ENCODE assay signal across 7 cellular contexts in genomic region chr1:120357046-120357445, GRCh38. TPM values are rescaled to one million over a fixed set of nuclear protein-coding genes. Genes with fewer than 3 reads are reported as not detected.
DNase-seq lines count a peak whose midpoint lies in the region; ATAC-seq and TF ChIP-seq lines count a peak whose summit lies in the region.
"Not testable (repeated sequence)": the region's sequence is repeated elsewhere in the genome, so short reads cannot be mapped to it uniquely, and the experiment has no call there.

No MANE protein-coding gene starts in this region.

- not testable (repeated sequence) for H3K4me3 ChIP-seq in epithelial cell of esophagus (ENCODE audit: low read length); mucosa of descending colon

- intact Hi-C loops in activated naive CD4-positive, alpha-beta T cell treated with anti-CD3 and anti-CD28 coated beads for 36 hours (cut with micrococcal nuclease); mucosa of descending colon (cut with DNase I, micrococcal nuclease): not testable (repeated sequence)

- not testable (repeated sequence) for H3K4me1 ChIP-seq in mucosa of descending colon (ENCODE audit: low read depth)

- not testable (repeated sequence) for H3K36me3 Mint-ChIP-seq in T-cell; activated CD8-positive, alpha-beta T cell treated with anti-CD3 and anti-CD28 coated beads, Interleukin-2, amount 10 ng/mL, durations not matched to agents 7 days and 5 days (ENCODE audit: low read depth); activated naive CD4-positive, alpha-beta T cell treated with anti-CD3 and anti-CD28 coated beads for 36 hours (ENCODE audit: low read depth)

- H3K4me1 Mint-ChIP-seq in T-cell = peaks cover 8 to 12% (median 10%) of the 10 kb centered on the region in 3 donors
- peaks cover 11% of the 10 kb centered on the region for H3K4me1 Mint-ChIP-seq in activated CD8-positive, alpha-beta T cell treated with anti-CD3 and anti-CD28 coated beads, Interleukin-2, amount 10 ng/mL, durations not matched to agents 7 days and 5 days (ENCODE audit: low read depth)
- H3K4me1 Mint-ChIP-seq in activated naive CD4-positive, alpha-beta T cell treated with anti-CD3 and anti-CD28 coated beads for 36 hours (ENCODE audit: low read depth) = not testable (repeated sequence)

- DNase-seq in HCEC 1CT (peak; percentile 11), T-cell (peak; percentile 33 to 81 (median 62)), epithelial cell of esophagus (ENCODE audit: low read depth) (peak; percentile 74), mucosa of descending colon (peak in 2 of 3 donors; percentile 17 to 51)
- DNase-seq in activated CD8-positive, alpha-beta T cell treated with anti-CD3 and anti-CD28 coated beads, Interleukin-2, amount 10 ng/mL, durations not matched to agents 7 days and 5 days = peak; percentile 81
- peak; percentile 87 for DNase-seq in activated naive CD4-positive, alpha-beta T cell treated with anti-CD3 and anti-CD28 coated beads for 36 hours
- peak; percentile 61 for DNase-seq in stimulated activated CD4-positive, alpha-beta T cell treated with anti-CD3 and anti-CD28 coated beads, Interleukin-4, amount 100 ng/mL, for 24 hours

- POLR2A ChIA-PET in T-cell (lab: Charles Lee); activated CD8-positive, alpha-beta T cell treated with anti-CD3 and anti-CD28 coated beads, Interleukin-2, amount 10 ng/mL, durations not matched to agents 7 days and 5 days (lab: Charles Lee): not testable (repeated sequence)

- not testable (repeated sequence) for H3K27me3 Mint-ChIP-seq in T-cell; activated CD8-positive, alpha-beta T cell treated with anti-CD3 and anti-CD28 coated beads, Interleukin-2, amount 10 ng/mL, durations not matched to agents 7 days and 5 days (ENCODE audit: low read depth); activated naive CD4-positive, alpha-beta T cell treated with anti-CD3 and anti-CD28 coated beads for 36 hours (ENCODE audit: low read depth)

- peak; percentile 66 to 88 (median 80) for ATAC-seq in T-cell (replicated peaks in 1 of 4)
- peak; percentile 56 for ATAC-seq in activated CD8-positive, alpha-beta T cell treated with anti-CD3 and anti-CD28 coated beads, Interleukin-2, amount 10 ng/mL, durations not matched to agents 7 days and 5 days
- peak; percentile 25 for ATAC-seq in mucosa of descending colon

- not testable (repeated sequence) for H3K36me3 ChIP-seq in mucosa of descending colon (ENCODE audit: low read depth)

- H3K9me3 Mint-ChIP-seq in T-cell; activated CD8-positive, alpha-beta T cell treated with anti-CD3 and anti-CD28 coated beads, Interleukin-2, amount 10 ng/mL, durations not matched to agents 7 days and 5 days (ENCODE audit: insufficient read depth); activated naive CD4-positive, alpha-beta T cell treated with anti-CD3 and anti-CD28 coated beads for 36 hours: not testable (repeated sequence)

- not testable (repeated sequence) for H3K9me3 ChIP-seq in mucosa of descending colon

- not testable (repeated sequence) for H3K4me3 Mint-ChIP-seq in T-cell; activated CD8-positive, alpha-beta T cell treated with anti-CD3 and anti-CD28 coated beads, Interleukin-2, amount 10 ng/mL, durations not matched to agents 7 days and 5 days; activated naive CD4-positive, alpha-beta T cell treated with anti-CD3 and anti-CD28 coated beads for 36 hours

- peak overlapping the region; percentile 61 to 74 for H3K27ac Mint-ChIP-seq in T-cell
- H3K27ac Mint-ChIP-seq in activated CD8-positive, alpha-beta T cell treated with anti-CD3 and anti-CD28 coated beads, Interleukin-2, amount 10 ng/mL, durations not matched to agents 7 days and 5 days; activated naive CD4-positive, alpha-beta T cell treated with anti-CD3 and anti-CD28 coated beads for 36 hours: not testable (repeated sequence)

- not testable (repeated sequence) for TF ChIP-seq CTCF in epithelial cell of esophagus (IDR thresholded peaks at IDR 0.05; ENCODE audit: insufficient read depth, low read depth, low read length, missing control alignments); mucosa of descending colon (IDR thresholded peaks at IDR 0.05)

- CTCF ChIA-PET in T-cell (lab: Charles Lee); activated CD8-positive, alpha-beta T cell treated with anti-CD3 and anti-CD28 coated beads, Interleukin-2, amount 10 ng/mL, durations not matched to agents 7 days and 5 days (lab: Charles Lee); activated naive CD4-positive, alpha-beta T cell treated with anti-CD3 and anti-CD28 coated beads for 36 hours (lab: Charles Lee): not testable (repeated sequence)

RNA-seq across cellular contexts. Expression of gene NBPF8, which starts 57.8 kb away (rescaled TPM):
- total RNA-seq in T-cell (10 to 100 TPM; 18.5 to 62.2 (median 50.7) TPM), mucosa of descending colon (10 to 100 TPM in 1 of 3 donors, 1 to 10 TPM in 2; 3.1 to 11.6 (median 3.8) TPM)
- 10 to 100 TPM; 29.0 to 29.6 TPM for total RNA-seq in activated CD8-positive, alpha-beta T cell treated with anti-CD3 and anti-CD28 coated beads, Interleukin-2, amount 10 ng/mL, durations not matched to agents 7 days and 5 days
- total RNA-seq in activated naive CD4-positive, alpha-beta T cell treated with anti-CD3 and anti-CD28 coated beads for 36 hours = 10 to 100 TPM; 28.0 to 28.8 TPM

Comparison
In these comparisons a context has a peak if more than half of its experiments do, and no peak if none do; other contexts are left out.
1. DNase-seq: peak in every context shown above with its lines; median percentile 87 in activated naive CD4-positive, alpha-beta T cell treated with anti-CD3 and anti-CD28 coated beads for 36 hours; 81 in activated CD8-positive, alpha-beta T cell treated with anti-CD3 and anti-CD28 coated beads, Interleukin-2, amount 10 ng/mL, durations not matched to agents 7 days and 5 days; 74 in epithelial cell of esophagus; 62 in T-cell; 61 in stimulated activated CD4-positive, alpha-beta T cell treated with anti-CD3 and anti-CD28 coated beads, Interleukin-4, amount 100 ng/mL, for 24 hours; 34 in mucosa of descending colon; 11 in HCEC 1CT.
2. ATAC-seq: peak in every context shown above with its lines; median percentile 80 in T-cell; 56 in activated CD8-positive, alpha-beta T cell treated with anti-CD3 and anti-CD28 coated beads, Interleukin-2, amount 10 ng/mL, durations not matched to agents 7 days and 5 days; 25 in mucosa of descending colon.